ENCODE assay signal across 11 cellular contexts in the genomic region with DNA sequence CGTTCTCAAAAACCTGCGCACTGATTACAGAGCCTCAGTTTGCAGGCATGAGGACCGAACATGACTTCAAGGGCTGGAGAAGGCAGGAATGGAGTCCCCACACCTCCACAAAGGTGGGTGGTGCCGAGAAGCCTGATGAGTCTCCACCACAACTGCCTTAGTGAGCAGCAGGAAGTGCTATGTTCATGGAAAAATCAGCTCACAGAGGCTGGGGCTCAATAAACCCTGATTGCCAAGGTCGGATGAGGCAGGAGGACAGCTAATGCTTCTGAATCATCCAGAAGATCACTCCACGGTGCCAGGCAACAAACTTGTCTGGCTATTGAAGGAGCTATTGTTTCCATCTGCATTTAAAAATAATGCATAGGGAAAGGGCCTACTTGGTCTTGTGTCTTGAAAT. TPM values are rescaled to one million over a fixed set of nuclear protein-coding genes. Genes with fewer than 3 reads are reported as not detected.
A peak's percentile ranks its signal among the peaks of the same experiment; 100 is the strongest.
DNase-seq lines count a peak whose midpoint lies in the region; ATAC-seq and TF ChIP-seq lines count a peak whose summit lies in the region.
"Had no signal": no experiment of that assay in that cellular context is flagged by ENCODE, and none has a peak within 500 bp of the region (broad histone marks: within the 10 kb centered on the region; RNA-seq: fewer than 3 reads in every experiment).

No MANE protein-coding gene starts in this region.

- peak overlapping the region; percentile 1; the same call in 1 of the 2 replicates for H3K27ac ChIP-seq in SJSA1
- H3K27ac ChIP-seq: cardiac muscle cell, KMS-11 had no signal

- TF ChIP-seq CTCF in GM10266 (IDR thresholded peaks at IDR 0.05; ENCODE audit: control insufficient read depth, insufficient read depth, low read depth, missing control alignments) = no peak

- peaks cover 100% of the 10 kb centered on the region for H3K36me3 ChIP-seq in SJSA1

- peak; percentile 48 for ATAC-seq in esophagus mucosa

- H3K4me3 ChIP-seq in SJSA1 = no peak overlapping the region
- H3K4me3 ChIP-seq: cardiac muscle cell had no signal

- peaks cover 14% of the 10 kb centered on the region for H3K9me3 ChIP-seq in SJSA1 (replicated peaks)

- DNase-seq in GM04503 (ENCODE audit: low read depth) (peak; percentile 71), SJSA1 (ENCODE audit: low read depth in 1 of 2, low spot score in 2 of 2) (peak; percentile 80 to 95), C1 segment of cervical spinal cord (lab: John Stamatoyannopoulos, UW) (no peak), GM10266 (ENCODE audit: extremely low spot score) (no peak), epidermal melanocyte (ENCODE audit: insufficient read length, low spot score) (no peak)
- DNase-seq in stimulated activated CD4-positive, alpha-beta T cell treated with anti-CD3 and anti-CD28 coated beads, Interleukin-15, amount 100 ng/mL, for 24 hours = peak; percentile 57
- DNase-seq: naive B cell; NK-92 treated with Interleukin-12 subunit alpha and Interleukin-12 subunit beta, amount 100 ng/mL, for 24 hours had no signal

- H3K4me1 ChIP-seq in SJSA1 (replicated peaks) = peaks cover 29% of the 10 kb centered on the region

- H3K27me3 ChIP-seq in SJSA1 (replicated peaks) = no peaks in the 10 kb centered on the region
- H3K27me3 ChIP-seq: cardiac muscle cell had no signal

RNA-seq across cellular contexts. Expression of a gene that starts 31.1 kb away (rescaled TPM):
- 519 and 584 TPM in 2 replicates for total RNA-seq in SJSA1 (2014; rRNA removed; shearing (Covaris generic))
- total RNA-seq in esophagus mucosa = 27.0 TPM

Comparison
In these comparisons a context has a peak if more than half of its experiments do, and no peak if none do; other contexts are left out.
1. DNase-seq: peak in GM04503 (single experiment), SJSA1 (2 of 2) and stimulated activated CD4-positive, alpha-beta T cell treated with anti-CD3 and anti-CD28 coated beads, Interleukin-15, amount 100 ng/mL, for 24 hours (single experiment); none in C1 segment of cervical spinal cord (0 of 14), GM10266 (single experiment) and epidermal melanocyte (single experiment).
2. RNA of a gene that starts 31.1 kb away (total RNA-seq): 519 to 584 TPM in SJSA1; 27.0 TPM in esophagus mucosa (single experiment); every median in the first group is over 10 times any median in the second.